16 cellular contexts compared by ENCODE assay signal in genomic region chr2:210997373-210997772, GRCh38.
A peak's percentile ranks its signal among the peaks of the same experiment; 100 is the strongest.
DNase-seq lines count a peak whose midpoint lies in the region; ATAC-seq, FAIRE-seq and TF ChIP-seq lines count a peak whose summit lies in the region.
"Had no signal": no experiment of that assay in that cellular context is flagged by ENCODE, and none has a peak within 500 bp of the region (broad histone marks: within the 10 kb centered on the region; RNA-seq: fewer than 3 reads in every experiment).

No MANE protein-coding gene starts in this region.

- H3K4me1 ChIP-seq in right lobe of liver: peaks cover 0 to 4% (median 0%) of the 10 kb centered on the region in 4 donors
- no peaks in the 10 kb centered on the region for H3K4me1 ChIP-seq in HepG2 (ENCODE audit: insufficient read depth, low read length)
- H3K4me1 ChIP-seq in Peyer's patch: no peaks in the 10 kb centered on the region

- intact Hi-C loops in right lobe of liver (cut with DNase I) (no loop called here), HepG2 (cut with micrococcal nuclease; ENCODE audit: unreplicated experiment) (no loop called here), dorsolateral prefrontal cortex (cut with DNase I) (no loop called here)

- no peaks in the 10 kb centered on the region for H3K79me2 ChIP-seq in HepG2 (ENCODE audit: insufficient read depth, low read length)

- TF ChIP-seq POLR2A in right lobe of liver (IDR thresholded peaks at IDR 0.05): no peak
- TF ChIP-seq POLR2A in HepG2 (IDR thresholded peaks at IDR 0.05; ENCODE audit: insufficient read depth in 1 of 2, low read depth in 2 of 2, low read length in 2 of 2): no peak
- TF ChIP-seq POLR2A in Peyer's patch (IDR thresholded peaks at IDR 0.05): no peak

- H3K36me3 ChIP-seq in right lobe of liver: no peaks in the 10 kb centered on the region
- H3K36me3 ChIP-seq in HepG2 (replicated peaks in 1 of 2; ENCODE audit: control insufficient read depth in 1 of 2, insufficient read depth in 2 of 2, low read length in 2 of 2): no peaks in the 10 kb centered on the region
- H3K36me3 ChIP-seq in Peyer's patch: no peaks in the 10 kb centered on the region

- no peak for TF ChIP-seq CTCF in right lobe of liver (IDR thresholded peaks at IDR 0.05)
- no peak for TF ChIP-seq CTCF in HepG2 (CRISPR knock-in tag; IDR thresholded peaks at IDR 0.05)
- TF ChIP-seq CTCF in cardiac fibroblast (IDR thresholded peaks at IDR 0.05; ENCODE audit: low read depth, low read length): no peak
- no peak for TF ChIP-seq CTCF in Peyer's patch (IDR thresholded peaks at IDR 0.05)
- no peak for TF ChIP-seq CTCF in dorsolateral prefrontal cortex (IDR thresholded peaks at IDR 0.05 in 54 of 56, conservative IDR thresholded peaks at IDR 0.05 in 2 of 56; ENCODE audit: low read depth in 1 of 56, partially characterized antibody in 56 of 56)

- POLR2A ChIA-PET in HepG2 (lab: Yijun Ruan, JAX): no interaction called here

- ATAC-seq in right lobe of liver: peak in 3 of 4 donors; percentile 34 to 73 (median 55)
- ATAC-seq in HepG2: no peak
- ATAC-seq in HG02798 (IDR thresholded peaks at IDR 0.05; ENCODE audit: poor library complexity, unreplicated experiment): no peak
- no peak for ATAC-seq in HG03159 (IDR thresholded peaks at IDR 0.05; ENCODE audit: unreplicated experiment)
- ATAC-seq: CD8-positive, alpha-beta T cell; GM23338 had no signal

- CTCF ChIA-PET in HepG2 (lab: Yijun Ruan, JAX; ENCODE audit: low intra/inter-chr PET ratio, low total read pairs): no interaction called here

- H2AFZ ChIP-seq in HepG2 (ENCODE audit: low read length): no peak overlapping the region
- H2AFZ ChIP-seq: GM23338 had no signal

- no peaks in the 10 kb centered on the region for H4K20me1 ChIP-seq in HepG2 (ENCODE audit: insufficient read depth, low read length)

- no peaks in the 10 kb centered on the region for H3K27me3 ChIP-seq in right lobe of liver
- no peaks in the 10 kb centered on the region for H3K27me3 ChIP-seq in HepG2 (ENCODE audit: control insufficient read depth in 1 of 2, insufficient read depth in 2 of 2, low read length in 2 of 2)
- H3K27me3 ChIP-seq in Peyer's patch: no peaks in the 10 kb centered on the region
- no peaks in the 10 kb centered on the region for H3K27me3 ChIP-seq in dorsolateral prefrontal cortex

- H3K27ac ChIP-seq in right lobe of liver (no peak overlapping the region), HepG2 (ENCODE audit: extremely low read length, insufficient read depth, low read length) (no peak overlapping the region), Peyer's patch (no peak overlapping the region), dorsolateral prefrontal cortex (no peak overlapping the region)

- H3K9me3 ChIP-seq in right lobe of liver (no peaks in the 10 kb centered on the region), HepG2 (ENCODE audit: low read length) (no peaks in the 10 kb centered on the region), Peyer's patch (no peaks in the 10 kb centered on the region)

- no peak overlapping the region for H3K9ac ChIP-seq in HepG2 (ENCODE audit: insufficient read depth, low read depth, low read length)

- DNase-seq in right lobe of liver: no peak
- DNase-seq in HepG2 (ENCODE audit: low spot score): no peak
- DNase-seq in cardiac fibroblast (ENCODE audit: low read depth in 2 of 2): peak; percentile 6 to 66
- peak; percentile 25 for DNase-seq in glomerular endothelial cell (ENCODE audit: extremely low read depth, low read depth, low spot score)
- DNase-seq in Peyer's patch: no peak
- no peak for DNase-seq in dorsolateral prefrontal cortex
- DNase-seq: 8988T; CD8-positive, alpha-beta T cell; KBM-7; NCI-H1436 treated with DMSO at 0.1 percent for 48 hours; NCI-H2029 treated with DMSO at 0.1 percent for 48 hours; NCI-H774 had no signal

- no peak for TF ChIP-seq RAD21 in HepG2 (CRISPR knock-in tag; IDR thresholded peaks at IDR 0.05)

- H3K4me2 ChIP-seq in HepG2 (ENCODE audit: low read depth, low read length): no peak overlapping the region
- H3K4me2 ChIP-seq: GM23338 had no signal

- TF ChIP-seq EP300 in HepG2 (IDR thresholded peaks at IDR 0.05; ENCODE audit: low read depth in 2 of 2, low read length in 2 of 2): no peak
- TF ChIP-seq EP300 in HepG2 (CRISPR knock-in tag; IDR thresholded peaks at IDR 0.05; ENCODE audit: borderline replicate concordance): no peak

- H3K4me3 ChIP-seq in right lobe of liver (no peak overlapping the region), HepG2 (replicated peaks in 1 of 3; ENCODE audit: insufficient read depth in 1 of 3, low read depth in 2 of 3, low read length in 3 of 3) (no peak overlapping the region), cardiac fibroblast (replicated peaks in 1 of 2; ENCODE audit: low read depth in 2 of 2, low read length in 2 of 2) (no peak overlapping the region), Peyer's patch (no peak overlapping the region), dorsolateral prefrontal cortex (no peak overlapping the region)
- H3K4me3 ChIP-seq: GM23338 had no signal

- no TSS peak for BruUV-seq in HepG2 (replicated peaks; lab: Mats Ljungman, UMichigan)

- no peak for FAIRE-seq in HepG2 (lab: Jason Lieb, UNC)
- FAIRE-seq: GM12892 had no signal

- in situ Hi-C loops in HepG2 (cut with HindIII; ENCODE audit: extremely low pct_ligation_motif_present, low pct_unique_long_range_greater_than_20kb): no loop called here

TF ChIP-seq in HepG2, 621 proteins besides CTCF, POLR2A, EP300 and RAD21:
- TF ChIP-seq, protein P1, sequence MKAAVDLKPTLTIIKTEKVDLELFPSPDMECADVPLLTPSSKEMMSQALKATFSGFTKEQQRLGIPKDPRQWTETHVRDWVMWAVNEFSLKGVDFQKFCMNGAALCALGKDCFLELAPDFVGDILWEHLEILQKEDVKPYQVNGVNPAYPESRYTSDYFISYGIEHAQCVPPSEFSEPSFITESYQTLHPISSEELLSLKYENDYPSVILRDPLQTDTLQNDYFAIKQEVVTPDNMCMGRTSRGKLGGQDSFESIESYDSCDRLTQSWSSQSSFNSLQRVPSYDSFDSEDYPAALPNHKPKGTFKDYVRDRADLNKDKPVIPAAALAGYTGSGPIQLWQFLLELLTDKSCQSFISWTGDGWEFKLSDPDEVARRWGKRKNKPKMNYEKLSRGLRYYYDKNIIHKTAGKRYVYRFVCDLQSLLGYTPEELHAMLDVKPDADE (CRISPR knock-in tag; IDR thresholded peaks at IDR 0.05): no peak
- TF ChIP-seq ATF2 (CRISPR knock-in tag; IDR thresholded peaks at IDR 0.05) (no peak), PATZ1 (CRISPR knock-in tag; IDR thresholded peaks at IDR 0.05) (no peak), REL (CRISPR knock-in tag; conservative IDR thresholded peaks at IDR 0.05) (no peak), ZNF260 (CRISPR knock-in tag; IDR thresholded peaks at IDR 0.05; ENCODE audit: borderline replicate concordance, low read depth) (no peak), ZNF460 (CRISPR knock-in tag; IDR thresholded peaks at IDR 0.05; ENCODE audit: borderline replicate concordance) (no peak), JUNB (CRISPR knock-in tag; IDR thresholded peaks at IDR 0.05; ENCODE audit: borderline replicate concordance) (no peak), PRDM4 (CRISPR knock-in tag; IDR thresholded peaks at IDR 0.05; ENCODE audit: borderline replicate concordance) (no peak)

Comparison
In these comparisons a context has a peak if more than half of its experiments do, and no peak if none do; other contexts are left out.
1. ATAC-seq: peak in right lobe of liver (3 of 4); none in HepG2 (single experiment), HG02798 (single experiment) and HG03159 (single experiment).
2. DNase-seq: peak in cardiac fibroblast (2 of 2) and glomerular endothelial cell (single experiment); none in right lobe of liver (0 of 3), HepG2 (single experiment), Peyer's patch (0 of 3) and dorsolateral prefrontal cortex (0 of 10).